Comparison of ENCODE assay signal across 17 cellular contexts in genomic region chr2:240797500-240797895, GRCh38. TPM values are rescaled to one million over a fixed set of nuclear protein-coding genes. Genes with fewer than 3 reads are reported as not detected.
DNase-seq lines count a peak whose midpoint lies in the region; ATAC-seq and TF ChIP-seq lines count a peak whose summit lies in the region.
"Had no signal": no experiment of that assay in that cellular context is flagged by ENCODE, and none has a peak within 500 bp of the region (broad histone marks: within the 10 kb centered on the region; RNA-seq: fewer than 3 reads in every experiment).

No MANE protein-coding gene starts in this region.

- DNase-seq in left ventricle myocardium inferior = peak; percentile 8
- DNase-seq in heart left ventricle = no peak
- DNase-seq in mucosa of descending colon = peak in 2 of 3 donors; percentile 5 to 34
- no peak for DNase-seq in substantia nigra (lab: John Stamatoyannopoulos, UW)
- DNase-seq in DMS153 (lab: John Stamatoyannopoulos, UW) = no peak
- DNase-seq in GM23248 = no peak
- no peak for DNase-seq in activated CD4-positive, alpha-beta T cell treated with anti-CD3 and anti-CD28 coated beads, Interleukin-2, amount 50 U/mL, for 48 hours
- DNase-seq: ACHN, H7, MG63, NCI-H1092 treated with DMSO at 0.1 percent for 48 hours, NCI-H1694 treated with DMSO at 0.1 percent for 48 hours, NCI-H526 treated with DMSO at 0.1 percent for 48 hours had no signal

- H4K20me1 ChIP-seq in GM23248 (ENCODE audit: insufficient read depth) = no peaks in the 10 kb centered on the region

- no peaks in the 10 kb centered on the region for H3K9me2 ChIP-seq in GM23248 (ENCODE audit: insufficient read depth)

- H3K36me3 ChIP-seq in left ventricle myocardium inferior (no peaks in the 10 kb centered on the region), heart left ventricle (no peaks in the 10 kb centered on the region), mucosa of descending colon (ENCODE audit: low read depth) (no peaks in the 10 kb centered on the region), GM23248 (ENCODE audit: low read depth) (no peaks in the 10 kb centered on the region)
- H3K36me3 ChIP-seq: MG63 had no signal

- intact Hi-C loops in left ventricle myocardium inferior (cut with micrococcal nuclease) = no loop called here
- intact Hi-C loops in heart left ventricle (cut with DNase I) = no loop called here
- intact Hi-C loops in mucosa of descending colon (cut with DNase I, micrococcal nuclease) = no loop called here

- H3K27me3 ChIP-seq in left ventricle myocardium inferior (ENCODE audit: low read depth) = peaks cover 71% of the 10 kb centered on the region
- peaks cover 0 to 38% (median 7%) of the 10 kb centered on the region in 9 donors for H3K27me3 ChIP-seq in heart left ventricle
- H3K27me3 ChIP-seq in GM23248 (replicated peaks; ENCODE audit: insufficient read depth) = peaks cover 52% of the 10 kb centered on the region

- TF ChIP-seq POLR2A in heart left ventricle (IDR thresholded peaks at IDR 0.05) = no peak

- 95 to 97% (median 96%) methylated on average over 11 to 14 of the region's 14 CpGs for WGBS in heart left ventricle, 4 donors
- WGBS in GM23248 (ENCODE audit: low coverage in 1 of 2, low lambda C conversion rate in 2 of 2, missing lambda C conversion rate in 2 of 2), 2 experiments = 67% methylated on average over 10 to 14 of the region's 14 CpGs

- TF ChIP-seq CTCF in left ventricle myocardium inferior (IDR thresholded peaks at IDR 0.05; ENCODE audit: borderline replicate concordance) (no peak), heart left ventricle (IDR thresholded peaks at IDR 0.05) (no peak), mucosa of descending colon (IDR thresholded peaks at IDR 0.05) (no peak)

- ATAC-seq in heart left ventricle (no peak), mucosa of descending colon (no peak)
- ATAC-seq: HepG2 had no signal

- in situ Hi-C loops in GM23248 (cut with MboI) = no loop called here

- H3K4me3 ChIP-seq in left ventricle myocardium inferior = no peak overlapping the region
- H3K4me3 ChIP-seq in heart left ventricle = no peak overlapping the region
- H3K4me3 ChIP-seq in mucosa of descending colon = no peak overlapping the region
- no peak overlapping the region for H3K4me3 ChIP-seq in GM23248
- H3K4me3 ChIP-seq: MG63 had no signal

- no peak overlapping the region for H3K27ac ChIP-seq in left ventricle myocardium inferior (replicated peaks)
- no peak overlapping the region for H3K27ac ChIP-seq in heart left ventricle
- H3K27ac ChIP-seq in cingulate gyrus (ENCODE audit: low read depth, low read length) = peak overlapping the region; percentile 41
- peak overlapping the region; percentile 51 for H3K27ac ChIP-seq in substantia nigra (ENCODE audit: low read depth, low read length, poor library complexity, severe bottlenecking)
- H3K27ac ChIP-seq in GM23248 = no peak overlapping the region
- H3K27ac ChIP-seq: KMS-11 had no signal

- H3K9ac ChIP-seq in GM23248 = no peak overlapping the region
- H3K9ac ChIP-seq: KMS-11 had no signal

- H3K79me2 ChIP-seq in GM23248 (ENCODE audit: insufficient read depth) = no peaks in the 10 kb centered on the region

- H2AFZ ChIP-seq in GM23248 = no peak overlapping the region

- H3K9me3 ChIP-seq in left ventricle myocardium inferior (replicated peaks) = no peaks in the 10 kb centered on the region
- no peaks in the 10 kb centered on the region for H3K9me3 ChIP-seq in heart left ventricle
- H3K9me3 ChIP-seq in mucosa of descending colon = no peaks in the 10 kb centered on the region
- no peaks in the 10 kb centered on the region for H3K9me3 ChIP-seq in GM23248 (ENCODE audit: low read depth)

- H3K4me1 ChIP-seq in left ventricle myocardium inferior (no peaks in the 10 kb centered on the region), heart left ventricle (peaks cover 0 to 9% (median 0%) of the 10 kb centered on the region in 12 donors), mucosa of descending colon (ENCODE audit: low read depth) (no peaks in the 10 kb centered on the region), GM23248 (ENCODE audit: insufficient read depth) (no peaks in the 10 kb centered on the region)

- no peak overlapping the region for H3K4me2 ChIP-seq in GM23248 (ENCODE audit: unreplicated experiment)
- H3K4me2 ChIP-seq: KMS-11 had no signal

- no peaks in the 10 kb centered on the region for H3F3A ChIP-seq in GM23248 (ENCODE audit: insufficient read depth)

RNA-seq across cellular contexts. Expression of gene KIF1A, which starts 22.5 kb away (rescaled TPM):
- total RNA-seq in left ventricle myocardium inferior (2.0 TPM), heart left ventricle (10 to 100 TPM in 1 of 9 donors, 1 to 10 TPM in 8; 1.1 to 25.8 (median 2.8) TPM), mucosa of descending colon (10 to 100 TPM in 1 of 3 donors, 1 to 10 TPM in 2; 1.5 to 17.2 (median 1.9) TPM)
- polyA plus RNA-seq in heart left ventricle (under 1 TPM; 0.76 to 0.97 TPM), GM23248 (2016; fragmentation: Nextera tagmentation; extraction: Ambion mirVana) (0.05 and 0.22 TPM in 2 replicates)
- under 0.01 TPM in 1 of 2 replicates, not detected in the other for total RNA-seq in GM23248 (2014; rRNA removed; shearing (Covaris generic))
- total RNA-seq: HepG2 had no signal
- polyA plus RNA-seq: CD8-positive, alpha-beta memory T cell had no signal

Comparison
In these comparisons a context has a peak if more than half of its experiments do, and no peak if none do; other contexts are left out.
1. DNase-seq: peak in left ventricle myocardium inferior (single experiment) and mucosa of descending colon (2 of 3); none in heart left ventricle (0 of 5), substantia nigra (0 of 49), DMS153 (single experiment), GM23248 (single experiment) and activated CD4-positive, alpha-beta T cell treated with anti-CD3 and anti-CD28 coated beads, Interleukin-2, amount 50 U/mL, for 48 hours (0 of 2).
2. H3K27ac ChIP-seq: peak in cingulate gyrus (single experiment) and substantia nigra (single experiment); none in left ventricle myocardium inferior (single experiment), heart left ventricle (0 of 12) and GM23248 (single experiment).